In genomic region chr22:39959640-39960447, GRCh38 we compare ENCODE assay signal across 8 cellular contexts. TPM values are rescaled to one million over a fixed set of nuclear protein-coding genes. Genes with fewer than 3 reads are reported as not detected.
DNase-seq lines count a peak whose midpoint lies in the region; ATAC-seq, FAIRE-seq and TF ChIP-seq lines count a peak whose summit lies in the region.

TSS of gene TMA7B (plus strand) at chr22:39960397. CDS start at chr22:39964375, 3,978 bp downstream.

- H3K4me1 Mint-ChIP-seq in activated CD4-positive, alpha-beta memory T cell treated with anti-CD3 and anti-CD28 coated beads for 36 hours (ENCODE audit: low read depth) = peaks cover 66% of the 10 kb centered on the region

- POLR2A ChIA-PET in activated CD4-positive, alpha-beta memory T cell treated with anti-CD3 and anti-CD28 coated beads for 36 hours (lab: Charles Lee) = interaction anchor here (0.8 to 1.2 kb wide), 2 partner anchors 34 to 81 kb away, joined by 3 to 4 read pairs; no protein-coding TSS in a partner anchor

- intact Hi-C loops in activated CD4-positive, alpha-beta memory T cell treated with anti-CD3 and anti-CD28 coated beads for 36 hours (cut with micrococcal nuclease) = loop anchor here (5.0 kb wide), 1 partner anchor 297 kb away; no protein-coding TSS in a partner anchor

- no peaks in the 10 kb centered on the region for H3K27me3 Mint-ChIP-seq in activated CD4-positive, alpha-beta memory T cell treated with anti-CD3 and anti-CD28 coated beads for 36 hours

- CTCF ChIA-PET in activated CD4-positive, alpha-beta memory T cell treated with anti-CD3 and anti-CD28 coated beads for 36 hours (lab: Charles Lee) = interaction anchor here (1.8 kb wide), 1 partner anchor 64 kb away, joined by 6 read pairs; no protein-coding TSS in a partner anchor

- peak within 1 kb of the TSS; percentile 80 for H3K27ac Mint-ChIP-seq in activated CD4-positive, alpha-beta memory T cell treated with anti-CD3 and anti-CD28 coated beads for 36 hours

- peak; percentile 46 for TF ChIP-seq CTCF in AG09309 (IDR thresholded peaks at IDR 0.05; ENCODE audit: control insufficient read depth, insufficient read depth, low read depth, low read length, missing control alignments)

- peaks cover 58% of the 10 kb centered on the region for H3K36me3 Mint-ChIP-seq in activated CD4-positive, alpha-beta memory T cell treated with anti-CD3 and anti-CD28 coated beads for 36 hours

- H3K4me3 ChIP-seq in AG09309 (ENCODE audit: control insufficient read depth, low read depth, low read length) (no peak within 1 kb of the TSS), skeletal muscle cell (ENCODE audit: low read depth, low read length) (no peak within 1 kb of the TSS)

- H3K9me3 Mint-ChIP-seq in activated CD4-positive, alpha-beta memory T cell treated with anti-CD3 and anti-CD28 coated beads for 36 hours = no peaks in the 10 kb centered on the region

- ATAC-seq in GM19324 (IDR thresholded peaks at IDR 0.05; ENCODE audit: low FRiP score, unreplicated experiment) (no peak), GM21390 (IDR thresholded peaks at IDR 0.05; ENCODE audit: unreplicated experiment) (no peak), GM19455 (IDR thresholded peaks at IDR 0.05; ENCODE audit: unreplicated experiment) (no peak)

- no peak within 1 kb of the TSS for H3K4me3 Mint-ChIP-seq in activated CD4-positive, alpha-beta memory T cell treated with anti-CD3 and anti-CD28 coated beads for 36 hours

- no peak for DNase-seq in AG09309 (ENCODE audit: low read depth)
- DNase-seq in HTR-8/SVneo (ENCODE audit: insufficient read length, low spot score) = peak; percentile 48
- DNase-seq in activated CD4-positive, alpha-beta memory T cell treated with anti-CD3 and anti-CD28 coated beads for 36 hours = peak; percentile 58
- DNase-seq in foreskin melanocyte = peak; percentile 24
- DNase-seq in skeletal muscle cell (ENCODE audit: low read depth) = peak; percentile 43

- peak; percentile 42 for FAIRE-seq in HTR-8/SVneo (lab: Jason Lieb, UNC)

RNA-seq across cellular contexts. Expression of gene TMA7B, which starts in this region (rescaled TPM):
- total RNA-seq in activated CD4-positive, alpha-beta memory T cell treated with anti-CD3 and anti-CD28 coated beads for 36 hours = 1 to 10 TPM in 1 of 2 experiments, under 1 TPM in 1; 0.86 to 1.1 TPM
